In genomic region chr6:3232017-3232838, GRCh38 we compare ENCODE assay signal across 8 cellular contexts. TPM values are rescaled to one million over a fixed set of nuclear protein-coding genes. Genes with fewer than 3 reads are reported as not detected.
A peak's percentile ranks its signal among the peaks of the same experiment; 100 is the strongest.
DNase-seq lines count a peak whose midpoint lies in the region; ATAC-seq and TF ChIP-seq lines count a peak whose summit lies in the region.

No MANE protein-coding gene starts in this region.

- H3K4me1 ChIP-seq in rectal smooth muscle tissue (ENCODE audit: control insufficient read depth, insufficient read depth, low read length), result peaks cover 10% of the 10 kb centered on the region

- no peaks in the 10 kb centered on the region for H3K36me3 ChIP-seq in rectal smooth muscle tissue (ENCODE audit: control insufficient read depth, insufficient read depth, low read length)

- TF ChIP-seq CTCF in fibroblast of pulmonary artery (IDR thresholded peaks at IDR 0.05; ENCODE audit: low read length, missing control alignments), result no peak

- H3K27ac ChIP-seq in rectal smooth muscle tissue (ENCODE audit: low read depth, low read length), result peak overlapping the region; percentile 76

- no peak for ATAC-seq in GM18868 (IDR thresholded peaks at IDR 0.05; ENCODE audit: unreplicated experiment)
- no peak for ATAC-seq in T-cell (replicated peaks in 1 of 4)

- no peaks in the 10 kb centered on the region for H3K9me3 Mint-ChIP-seq in T-cell

- H3K36me3 Mint-ChIP-seq in T-cell, result no peaks in the 10 kb centered on the region

- H3K4me1 Mint-ChIP-seq in T-cell, result peaks cover 43 to 49% (median 44%) of the 10 kb centered on the region in 3 donors

- peaks cover 36% of the 10 kb centered on the region for H3K27me3 ChIP-seq in rectal smooth muscle tissue (ENCODE audit: control insufficient read depth, insufficient read depth, low read length)

- H3K27ac Mint-ChIP-seq in T-cell, result no peak overlapping the region

- peaks cover 78 to 87% of the 10 kb centered on the region in 2 donors for H3K27me3 Mint-ChIP-seq in T-cell

- POLR2A ChIA-PET in T-cell (lab: Charles Lee), result interaction anchor here in 1 of 2 donors (0.6 kb wide), 1 partner anchor 17 kb away, joined by 3 read pairs; no protein-coding TSS in a partner anchor

- DNase-seq in ELF-1 (ENCODE audit: low read depth, low spot score) (peak; percentile 39), NCI-H748 treated with DMSO at 0.1 percent for 48 hours (lab: John Stamatoyannopoulos, UW) (peak; percentile 79), fibroblast of pulmonary artery (ENCODE audit: low read depth) (no peak), ureter (ENCODE audit: low spot score) (no peak), hippocampal formation (lab: John Stamatoyannopoulos, UW) (no peak), T-cell (no peak)

- H3K9ac ChIP-seq in rectal smooth muscle tissue (ENCODE audit: low read length), result peak overlapping the region; percentile 24

- CTCF ChIA-PET in T-cell (lab: Charles Lee), result interaction anchor here in 1 of 2 donors (0.6 kb wide), 1 partner anchor 10 kb away, joined by 6 read pairs; no protein-coding TSS in a partner anchor

- H3K4me3 ChIP-seq in fibroblast of pulmonary artery (replicated peaks; ENCODE audit: low read depth, low read length), result peak overlapping the region; percentile 55
- peak overlapping the region; percentile 69 for H3K4me3 ChIP-seq in rectal smooth muscle tissue (ENCODE audit: low read length)

- H3K4me3 Mint-ChIP-seq in T-cell, result peak overlapping the region in 1 of 3 donors; percentile 77

RNA-seq across cellular contexts. Expression of gene TUBB2B, which starts 4.8 kb away (rescaled TPM):
- total RNA-seq in ureter (2.8 TPM), T-cell (1 to 10 TPM in 2 of 5 donors, under 1 TPM in 2, not detected in 1; 0.46 to 1.2 (median 0.87) TPM)

RNA-seq across cellular contexts. Expression of gene PSMG4, which starts 26.5 kb away (rescaled TPM):
- total RNA-seq in ureter (38.9 TPM), T-cell (10 to 100 TPM; 18.8 to 42.6 (median 33.6) TPM)

Comparison
In these comparisons a context has a peak if more than half of its experiments do, and no peak if none do; other contexts are left out.
1. DNase-seq: peak in ELF-1 (single experiment) and NCI-H748 treated with DMSO at 0.1 percent for 48 hours (single experiment); none in fibroblast of pulmonary artery (single experiment), ureter (single experiment), hippocampal formation (0 of 2) and T-cell (0 of 34).